1 cellular context compared by ENCODE assay signal in genomic region chr12:106855221-106855758, GRCh38.
TF ChIP-seq lines count a peak whose summit lies in the region.

No MANE protein-coding gene starts in this region.

TF ChIP-seq in HepG2, 621 proteins besides CTCF, POLR2A, EP300 and RAD21 (continued from another document and continues in another):
- TF ChIP-seq ZBTB40 (IDR thresholded peaks at IDR 0.05) (no peak), ZBTB40 (CRISPR knock-in tag; IDR thresholded peaks at IDR 0.05) (no peak), ZFY (CRISPR knock-in tag; IDR thresholded peaks at IDR 0.05) (no peak), ZNF556 (CRISPR knock-in tag; IDR thresholded peaks at IDR 0.05; ENCODE audit: borderline replicate concordance) (no peak), ZNF501 (CRISPR knock-in tag; IDR thresholded peaks at IDR 0.05) (no peak), KDM2A (CRISPR knock-in tag; IDR thresholded peaks at IDR 0.05; ENCODE audit: borderline replicate concordance, low read depth) (no peak), UBTF (CRISPR knock-in tag; IDR thresholded peaks at IDR 0.05) (no peak), RAD51 (IDR thresholded peaks at IDR 0.05; ENCODE audit: borderline replicate concordance) (no peak), KDM5B (CRISPR knock-in tag; IDR thresholded peaks at IDR 0.05; ENCODE audit: borderline replicate concordance) (no peak), KMT2A (CRISPR knock-in tag; IDR thresholded peaks at IDR 0.05) (no peak; the same call in 1 of the 2 replicates), ZNF644 (CRISPR knock-in tag; IDR thresholded peaks at IDR 0.05; ENCODE audit: low read depth) (no peak; the same call in 1 of the 2 replicates), BCL6 (CRISPR knock-in tag; IDR thresholded peaks at IDR 0.05) (peak; percentile 61; the same call in 1 of the 2 replicates), KAT8 (CRISPR knock-in tag; IDR thresholded peaks at IDR 0.05) (peak; percentile 58; the same call in 1 of the 2 replicates), CBX1 (IDR thresholded peaks at IDR 0.05; ENCODE audit: low read depth) (no peak), MLX (CRISPR knock-in tag; IDR thresholded peaks at IDR 0.05) (no peak), HCFC1 (IDR thresholded peaks at IDR 0.05; ENCODE audit: low read depth, low read length) (no peak), CREM (IDR thresholded peaks at IDR 0.05) (peak; percentile 86), CREM (CRISPR knock-in tag; IDR thresholded peaks at IDR 0.05) (no peak), HHEX (CRISPR knock-in tag; IDR thresholded peaks at IDR 0.05) (peak; percentile 46; the same call in 1 of the 2 replicates), ZNF550 (CRISPR knock-in tag; IDR thresholded peaks at IDR 0.05; ENCODE audit: borderline replicate concordance) (no peak), ZNF30 (CRISPR knock-in tag; IDR thresholded peaks at IDR 0.05) (no peak), TOPORS (CRISPR knock-in tag; IDR thresholded peaks at IDR 0.05) (no peak), ZFP62 (CRISPR knock-in tag; IDR thresholded peaks at IDR 0.05) (no peak), ETV6 (CRISPR knock-in tag; conservative IDR thresholded peaks at IDR 0.05) (no peak), ZBTB44 (CRISPR knock-in tag; IDR thresholded peaks at IDR 0.05) (no peak), GZF1 (CRISPR knock-in tag; IDR thresholded peaks at IDR 0.05) (no peak), RARG (CRISPR knock-in tag; IDR thresholded peaks at IDR 0.05; ENCODE audit: low read depth) (no peak), SPEN (CRISPR knock-in tag; IDR thresholded peaks at IDR 0.05; ENCODE audit: low read depth) (no peak), GLMP (CRISPR knock-in tag; IDR thresholded peaks at IDR 0.05; ENCODE audit: borderline replicate concordance) (no peak), ZNF543 (CRISPR knock-in tag; IDR thresholded peaks at IDR 0.05) (no peak), HNF1B (CRISPR knock-in tag; IDR thresholded peaks at IDR 0.05) (no peak), HOXD1 (CRISPR knock-in tag; IDR thresholded peaks at IDR 0.05) (peak; percentile 71; the same call in 1 of the 2 replicates), ZC3H13 (CRISPR knock-in tag; IDR thresholded peaks at IDR 0.05) (no peak), KDM4B (CRISPR knock-in tag; IDR thresholded peaks at IDR 0.05) (no peak), STAT6 (CRISPR knock-in tag; IDR thresholded peaks at IDR 0.05; ENCODE audit: borderline replicate concordance) (peak; percentile 71; the same call in 1 of the 2 replicates), ZNF292 (CRISPR knock-in tag; IDR thresholded peaks at IDR 0.05; ENCODE audit: borderline replicate concordance, low read depth) (no peak), HES4 (CRISPR knock-in tag; IDR thresholded peaks at IDR 0.05; ENCODE audit: borderline replicate concordance) (no peak), TRAFD1 (CRISPR knock-in tag; IDR thresholded peaks at IDR 0.05; ENCODE audit: borderline replicate concordance) (no peak)
